In genomic region chrX:140138492-140138891, GRCh38 we compare ENCODE assay signal across 5 cellular contexts.
DNase-seq lines count a peak whose midpoint lies in the region; ATAC-seq, FAIRE-seq and TF ChIP-seq lines count a peak whose summit lies in the region.
"Not testable (repeated sequence)": the region's sequence is repeated elsewhere in the genome, so short reads cannot be mapped to it uniquely, and the experiment has no call there.

No MANE protein-coding gene starts in this region.

- H3K9me1 ChIP-seq in keratinocyte (ENCODE audit: control insufficient read depth, extremely low read depth, insufficient read depth, low read length): not testable (repeated sequence)

- H3K27me3 ChIP-seq in bronchial epithelial cell (ENCODE audit: control insufficient read depth, insufficient read depth, low read length); keratinocyte (ENCODE audit: control insufficient read depth, extremely low read depth, insufficient read depth, low read length); aorta (ENCODE audit: control insufficient read depth in 1 of 2, insufficient read depth in 2 of 2, low read length in 1 of 2): not testable (repeated sequence)

- dilution Hi-C loops in keratinocyte (cut with MboI; ENCODE audit: extremely low pct_ligation_motif_present, low sequenced_read_pairs): not testable (repeated sequence)

- not testable (repeated sequence) for DNase-seq in GM12892 (ENCODE audit: insufficient read length); bronchial epithelial cell (ENCODE audit: low read depth); keratinocyte (ENCODE audit: low read depth, low spot score); omental fat pad (ENCODE audit: low spot score); aorta

- H4K20me1 ChIP-seq in keratinocyte (ENCODE audit: control insufficient read depth, extremely low read depth, insufficient read depth, low read length): not testable (repeated sequence)

- ATAC-seq in omental fat pad (ENCODE audit: low FRiP score): peak; percentile 41
- peak; percentile 56 for ATAC-seq in aorta (ENCODE audit: low FRiP score)

- H3K4me2 ChIP-seq in keratinocyte (ENCODE audit: control insufficient read depth, extremely low read depth, insufficient read depth, low read depth, low read length): not testable (repeated sequence)

- H3K4me1 ChIP-seq in keratinocyte (ENCODE audit: control insufficient read depth, extremely low read depth, insufficient read depth, low read length); aorta (ENCODE audit: control insufficient read depth in 1 of 2, insufficient read depth in 2 of 2, low read length in 2 of 2): not testable (repeated sequence)

- not testable (repeated sequence) for H3K36me3 ChIP-seq in bronchial epithelial cell (ENCODE audit: control insufficient read depth, insufficient read depth, low read length); keratinocyte (ENCODE audit: control insufficient read depth in 2 of 2, extremely low read depth in 1 of 2, insufficient read depth in 2 of 2, low read length in 2 of 2); aorta (ENCODE audit: control insufficient read depth in 1 of 2, insufficient read depth in 2 of 2, low read length in 1 of 2)

- H3K9me3 ChIP-seq in keratinocyte (ENCODE audit: control insufficient read depth, low read depth, low read length); aorta (ENCODE audit: control insufficient read depth, low read length): not testable (repeated sequence)

- H3K4me3 ChIP-seq in bronchial epithelial cell (ENCODE audit: low read depth, low read length); keratinocyte (ENCODE audit: control insufficient read depth in 2 of 3, extremely low read depth in 1 of 3, insufficient read depth in 2 of 3, low read depth in 1 of 3, low read length in 3 of 3); aorta (ENCODE audit: low read length in 2 of 2): not testable (repeated sequence)

- not testable (repeated sequence) for TF ChIP-seq CTCF in bronchial epithelial cell (IDR thresholded peaks at IDR 0.05; ENCODE audit: insufficient read depth, low read length, severe bottlenecking); keratinocyte (optimal IDR thresholded peaks at IDR 0.05 in 1 of 3, IDR thresholded peaks at IDR 0.05 in 1 of 3, conservative IDR thresholded peaks at IDR 0.05 in 1 of 3; ENCODE audit: extremely low read depth in 1 of 3, insufficient read depth in 2 of 3, low read length in 3 of 3); omental fat pad (IDR thresholded peaks at IDR 0.05)

- WGBS in aorta, 2 donors: 87 to 93% methylated on average over 9 of the region's 9 CpGs

- not testable (repeated sequence) for TF ChIP-seq POLR2A in GM12892 (IDR thresholded peaks at IDR 0.05; ENCODE audit: low read depth, low read length)

- peak; percentile 75 for FAIRE-seq in GM12892 (lab: Jason Lieb, UNC)
- FAIRE-seq in bronchial epithelial cell (lab: Jason Lieb, UNC): peak; percentile 7
- FAIRE-seq in keratinocyte (lab: Jason Lieb, UNC): peak; percentile 76

- intact Hi-C loops in aorta (cut with DNase I): not testable (repeated sequence)

- not testable (repeated sequence) for H3K79me2 ChIP-seq in keratinocyte (ENCODE audit: control insufficient read depth, insufficient read depth, low read length)

- H3K9ac ChIP-seq in keratinocyte (ENCODE audit: control insufficient read depth, extremely low read depth, insufficient read depth, low read length): not testable (repeated sequence)

- not testable (repeated sequence) for H3K27ac ChIP-seq in keratinocyte (ENCODE audit: control insufficient read depth, insufficient read depth, low read length); aorta (ENCODE audit: low read depth in 1 of 2, low read length in 2 of 2)

- H2AFZ ChIP-seq in keratinocyte (ENCODE audit: control insufficient read depth, low read length): not testable (repeated sequence)
